ENCODE assay signal across 19 cellular contexts in the genomic region with DNA sequence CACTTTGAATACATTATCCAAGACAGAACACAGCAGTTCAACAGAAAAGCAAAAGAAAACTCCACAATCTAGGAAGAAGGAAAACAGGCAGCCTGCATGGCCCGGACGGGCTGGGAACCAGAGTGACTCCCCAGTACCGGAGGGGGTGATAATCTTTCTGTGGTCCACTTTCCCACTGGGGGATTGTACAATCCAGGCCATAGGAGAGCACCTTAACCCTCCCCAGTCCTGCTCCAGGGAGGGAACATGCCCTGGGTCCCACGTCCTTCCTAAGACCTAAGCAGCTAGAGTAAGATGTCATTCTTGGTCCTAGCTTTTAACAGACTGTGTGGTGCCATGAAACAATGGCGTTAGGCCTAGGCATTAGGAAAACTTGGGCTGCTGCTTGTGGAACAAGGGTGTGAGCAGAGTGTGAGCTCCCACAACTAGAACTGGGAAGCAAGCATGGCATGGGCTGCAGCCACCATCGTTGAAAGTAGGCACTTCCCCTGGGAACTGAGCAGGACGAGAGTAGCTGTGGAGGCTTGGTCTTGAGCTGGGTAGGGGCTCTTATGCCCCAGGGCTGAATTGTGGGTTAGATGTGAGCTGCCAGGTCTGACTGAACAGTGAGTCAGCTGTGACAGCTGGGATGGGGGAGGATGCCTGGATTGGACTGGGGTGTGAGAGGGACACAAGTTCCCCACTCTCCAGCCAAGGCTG. TPM values are rescaled to one million over a fixed set of nuclear protein-coding genes. Genes with fewer than 3 reads are reported as not detected.
DNase-seq lines count a peak whose midpoint lies in the region; ATAC-seq, FAIRE-seq and TF ChIP-seq lines count a peak whose summit lies in the region.
"Had no signal": no experiment of that assay in that cellular context is flagged by ENCODE, and none has a peak within 500 bp of the region (broad histone marks: within the 10 kb centered on the region; RNA-seq: fewer than 3 reads in every experiment).

No MANE protein-coding gene starts in this region.

- DNase-seq in HTR-8/SVneo (ENCODE audit: insufficient read length, low spot score) (peak; percentile 52), adipocyte (ENCODE audit: low read depth) (peak; percentile 10), foreskin fibroblast (peak; percentile 44 to 76), skeletal muscle cell (ENCODE audit: low read depth) (peak; percentile 6), Right ventricle myocardium superior (no peak), DMS79 treated with DMSO at 0.1 percent for 48 hours (lab: John Stamatoyannopoulos, UW) (no peak)
- DNase-seq: activated CD8-positive, alpha-beta T cell treated with anti-CD3 and anti-CD28 coated beads, Interleukin-2, amount 10 ng/mL, durations not matched to agents 7 days and 5 days; activated naive CD4-positive, alpha-beta T cell treated with anti-CD3 and anti-CD28 coated beads, Interleukin-2, amount 10 ng/mL, durations not matched to agents 7 days and 5 days; activated T-cell treated with anti-CD3 and anti-CD28 coated beads, Interleukin-2, amount 50 U/mL, for 4 hours; erythroblast; heart left ventricle; islet precursor cell; NCI-H345; NK-92 treated with Interleukin-12 subunit alpha and Interleukin-12 subunit beta, amount 100 ng/mL, for 24 hours; psoas muscle; T-cell had no signal

- intact Hi-C loops in Right ventricle myocardium superior (cut with DNase I), result no loop called here

- peaks cover 20% of the 10 kb centered on the region for H3K9me3 ChIP-seq in adipocyte (ENCODE audit: control insufficient read depth, low read length)

- peak; percentile 94 for FAIRE-seq in HTR-8/SVneo (lab: Jason Lieb, UNC)
- FAIRE-seq: G401.6 had no signal

- no peaks in the 10 kb centered on the region for H3K27me3 ChIP-seq in adipocyte (replicated peaks; ENCODE audit: control insufficient read depth, insufficient read depth, low read length)

- H3K4me1 ChIP-seq in adipocyte (ENCODE audit: control insufficient read depth, insufficient read depth, low read length), result no peaks in the 10 kb centered on the region
- H3K4me1 ChIP-seq: heart left ventricle, psoas muscle had no signal

- peaks cover 3% of the 10 kb centered on the region for H3K36me3 ChIP-seq in adipocyte (ENCODE audit: control insufficient read depth, insufficient read depth, low read length, severe bottlenecking)
- H3K36me3 ChIP-seq: heart left ventricle had no signal

- H3K4me3 ChIP-seq in adipocyte (ENCODE audit: low read length) (no peak overlapping the region), foreskin fibroblast (ENCODE audit: low read depth in 1 of 2, low read length in 2 of 2) (no peak overlapping the region), skeletal muscle cell (ENCODE audit: low read depth, low read length) (no peak overlapping the region)
- H3K4me3 ChIP-seq: heart left ventricle, psoas muscle had no signal

- ATAC-seq in Right ventricle myocardium superior (ENCODE audit: poor library complexity) (no peak), GM19324 (IDR thresholded peaks at IDR 0.05; ENCODE audit: low FRiP score, unreplicated experiment) (no peak)
- ATAC-seq: activated CD8-positive, alpha-beta T cell treated with anti-CD3 and anti-CD28 coated beads, Interleukin-2, amount 10 ng/mL, durations not matched to agents 7 days and 5 days; activated T-cell treated with anti-CD3 and anti-CD28 coated beads, Interleukin-2, amount 50 U/mL, for 4 hours; HCT116; heart left ventricle; psoas muscle; T-cell had no signal

- no peak for TF ChIP-seq CTCF in foreskin fibroblast (IDR thresholded peaks at IDR 0.05; ENCODE audit: low read depth, low read length)

- H3K9ac ChIP-seq in adipocyte (ENCODE audit: low read length), result no peak overlapping the region

RNA-seq across cellular contexts. Expression of gene NAT8L, which starts 42.4 kb away (rescaled TPM):
- total RNA-seq in Right ventricle myocardium superior, result 1.00 TPM

Comparison
In these comparisons a context has a peak if more than half of its experiments do, and no peak if none do; other contexts are left out.
1. DNase-seq: peak in HTR-8/SVneo (single experiment), adipocyte (single experiment), foreskin fibroblast (2 of 2) and skeletal muscle cell (single experiment); none in Right ventricle myocardium superior (single experiment) and DMS79 treated with DMSO at 0.1 percent for 48 hours (single experiment).